In genomic region chr2:55419514-55420243, GRCh38 we compare ENCODE assay signal across 8 cellular contexts. TPM values are rescaled to one million over a fixed set of nuclear protein-coding genes. Genes with fewer than 3 reads are reported as not detected.
DNase-seq lines count a peak whose midpoint lies in the region; ATAC-seq and TF ChIP-seq lines count a peak whose summit lies in the region.

CCDC88A (minus strand) TSS chr2:55419856; CDS start chr2:55419079, 777 bp downstream.

- DNase-seq in DMS79 (lab: John Stamatoyannopoulos, UW) (peak; percentile 77), KG1 (lab: John Stamatoyannopoulos, UW) (peak; percentile 95), esophagus squamous epithelium (lab: John Stamatoyannopoulos, UW) (peak; percentile 69), myocyte (ENCODE audit: low read depth) (peak; percentile 98)
- DNase-seq in activated T-cell treated with anti-CD3 and anti-CD28 coated beads, Interleukin-2, amount 50 U/mL, for 48 hours: peak; percentile 90 to 93
- DNase-seq in stimulated activated CD8-positive, alpha-beta memory T cell treated with anti-CD3 and anti-CD28 coated beads, Interleukin-7, amount 100 ng/mL, for 4 hours (ENCODE audit: low read depth in 2 of 2): peak; percentile 70 to 83

- H3K9me3 ChIP-seq in esophagus squamous epithelium: no peaks in the 10 kb centered on the region

- H3K4me3 ChIP-seq in esophagus squamous epithelium: peak within 1 kb of the TSS; percentile 60 to 97 (median 82)

- peak within 1 kb of the TSS; percentile 77 to 96 (median 88) for H3K27ac ChIP-seq in esophagus squamous epithelium

- H3K4me1 ChIP-seq in esophagus squamous epithelium: peaks cover 0 to 38% (median 0%) of the 10 kb centered on the region in 3 donors

- TF ChIP-seq POLR2A in esophagus squamous epithelium (IDR thresholded peaks at IDR 0.05): peak in 2 of 4 donors; percentile 83 to 88

- WGBS in esophagus squamous epithelium, 2 donors: 0% methylated on average over 16 to 17 of the region's 76 CpGs

- H3K36me3 ChIP-seq in esophagus squamous epithelium: no peaks in the 10 kb centered on the region

- intact Hi-C loops in esophagus squamous epithelium (cut with DNase I): no loop called here

- ATAC-seq in GM21723 (IDR thresholded peaks at IDR 0.05; ENCODE audit: unreplicated experiment): peak; percentile 79

- peak in 4 of 6 experiments; percentile 22 to 29 (median 24) for TF ChIP-seq CTCF in esophagus squamous epithelium (IDR thresholded peaks at IDR 0.05)

- no peaks in the 10 kb centered on the region for H3K27me3 ChIP-seq in esophagus squamous epithelium

TF ChIP-seq in PFSK-1, 5 proteins besides CTCF, POLR2A, EP300 and RAD21:
- TF ChIP-seq SIN3A (IDR thresholded peaks at IDR 0.05; ENCODE audit: borderline replicate concordance, insufficient read depth, low read length) (peak; percentile 84; the same call in 1 of the 2 replicates), REST (IDR thresholded peaks at IDR 0.05; ENCODE audit: insufficient read depth in 1 of 2, low read depth in 2 of 2, low read length in 2 of 2) (peak; percentile 32 to 72; a peak in 2 of 4 replicates), FOXP2 (optimal IDR thresholded peaks at IDR 0.05; ENCODE audit: borderline replicate concordance, extremely low read depth, extremely low read length, insufficient read depth) (peak; percentile 94), POLR2AphosphoS5 (IDR thresholded peaks at IDR 0.05; ENCODE audit: low read depth, low read length) (peak; percentile 91), TAF1 (IDR thresholded peaks at IDR 0.05; ENCODE audit: borderline replicate concordance, insufficient read depth, low read length) (peak; percentile 97)

RNA-seq across cellular contexts. Expression of gene CCDC88A, which starts in this region (rescaled TPM):
- 15.4 TPM for polyA plus RNA-seq in PFSK-1 (2012; ENCODE audit: insufficient read length, low read depth)
- total RNA-seq in esophagus squamous epithelium (10 to 100 TPM in 3 of 4 donors, 1 to 10 TPM in 1; 5.5 to 23.8 (median 17.3) TPM), myocyte (53.1 and 99.4 TPM in 2 replicates)
- 8.9 TPM for polyA plus RNA-seq in myocyte (2012)

Comparison
In these comparisons a context has a peak if more than half of its experiments do, and no peak if none do; other contexts are left out.
1. Peak in every context shown above with its lines: DNase-seq, ATAC-seq, H3K4me3 ChIP-seq and H3K27ac ChIP-seq.